ENCODE assay signal across 8 cellular contexts in the genomic region with DNA sequence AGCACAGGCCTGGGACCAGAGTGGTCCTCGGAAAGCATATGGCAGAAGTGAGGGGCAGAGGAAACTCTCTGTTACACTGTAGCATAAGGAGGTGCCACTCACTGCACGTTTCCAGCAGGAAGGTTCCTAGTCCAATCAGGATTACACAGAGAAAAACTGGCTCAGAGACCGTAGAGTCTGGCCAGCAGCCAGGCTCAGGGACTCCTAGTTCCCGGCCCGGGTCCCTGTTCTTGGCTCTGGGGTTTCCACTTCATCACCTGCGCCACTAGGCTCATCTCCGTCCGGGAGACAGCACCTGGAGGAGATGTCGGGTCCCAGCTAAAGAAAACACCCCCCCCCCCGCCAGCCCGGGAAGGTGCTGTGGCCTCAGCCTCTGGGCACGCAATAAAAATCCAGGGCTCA. TPM values are rescaled to one million over a fixed set of nuclear protein-coding genes. Genes with fewer than 3 reads are reported as not detected.
DNase-seq lines count a peak whose midpoint lies in the region; ATAC-seq and TF ChIP-seq lines count a peak whose summit lies in the region.

No MANE protein-coding gene starts in this region.

- ATAC-seq in memory B cell (ENCODE audit: low read depth): no peak
- no peak for ATAC-seq in upper lobe of left lung (ENCODE audit: low FRiP score in 2 of 2)
- ATAC-seq in GM19324 (IDR thresholded peaks at IDR 0.05; ENCODE audit: low FRiP score, unreplicated experiment): no peak
- no peak for ATAC-seq in HG03039 (IDR thresholded peaks at IDR 0.05; ENCODE audit: unreplicated experiment)

- H4K20me1 ChIP-seq in OCI-LY1 (ENCODE audit: insufficient read depth, low read length): no peaks in the 10 kb centered on the region

- H3K36me3 ChIP-seq in OCI-LY1 (ENCODE audit: insufficient read depth, low read length) (peaks cover 37% of the 10 kb centered on the region), upper lobe of left lung (peaks cover 0 to 6% (median 1%) of the 10 kb centered on the region in 4 donors)

- H3K4me3 ChIP-seq in OCI-LY1 (ENCODE audit: low read depth, low read length, poor library complexity, severe bottlenecking) (peak overlapping the region; percentile 83), dorsolateral prefrontal cortex (peak overlapping the region; percentile 61 to 89 (median 74)), upper lobe of left lung (peak overlapping the region; percentile 58 to 97 (median 80))

- H3K9ac ChIP-seq in OCI-LY1 (ENCODE audit: low read length): peak overlapping the region; percentile 83

- H3K27ac ChIP-seq in OCI-LY1 (ENCODE audit: low read depth, low read length, poor library complexity, severe bottlenecking) (peak overlapping the region; percentile 48), dorsolateral prefrontal cortex (peak overlapping the region in 23 of 59 donors; percentile 17 to 91 (median 81)), upper lobe of left lung (peak overlapping the region in 1 of 4 donors; percentile 12)

- peaks cover 24% of the 10 kb centered on the region for H3K4me1 Mint-ChIP-seq in activated CD4-positive, alpha-beta T cell treated with anti-CD3 and anti-CD28 coated beads, Interleukin-2, amount 10 ng/mL, durations not matched to agents 24 days and 14 days
- peaks cover 6% of the 10 kb centered on the region for H3K4me1 Mint-ChIP-seq in memory B cell

- peaks cover 3% of the 10 kb centered on the region; the same call in 1 of the 2 replicates for H3K27me3 ChIP-seq in OCI-LY1 (ENCODE audit: insufficient read depth, low read length)
- H3K27me3 ChIP-seq in dorsolateral prefrontal cortex: no peaks in the 10 kb centered on the region
- no peaks in the 10 kb centered on the region for H3K27me3 ChIP-seq in upper lobe of left lung

- TF ChIP-seq EP300 in upper lobe of left lung (IDR thresholded peaks at IDR 0.05): no peak

- H3K9me3 ChIP-seq in OCI-LY1 (ENCODE audit: low read length) (no peaks in the 10 kb centered on the region), upper lobe of left lung (no peaks in the 10 kb centered on the region)

- 16 to 22% methylated on average over 5 to 11 of the region's 12 CpGs for WGBS in upper lobe of left lung, 2 donors

- H3K4me1 ChIP-seq in OCI-LY1 (ENCODE audit: insufficient read depth, low read length, severe bottlenecking): peaks cover 14% of the 10 kb centered on the region
- H3K4me1 ChIP-seq in upper lobe of left lung: peaks cover 13 to 32% (median 20%) of the 10 kb centered on the region in 4 donors

- H3K4me2 ChIP-seq in OCI-LY1 (ENCODE audit: low read length): peak overlapping the region; percentile 98

- peak overlapping the region; percentile 75 for H3K27ac Mint-ChIP-seq in activated CD4-positive, alpha-beta T cell treated with anti-CD3 and anti-CD28 coated beads, Interleukin-2, amount 10 ng/mL, durations not matched to agents 24 days and 14 days
- H3K27ac Mint-ChIP-seq in memory B cell: no peak overlapping the region

- H3K9me3 Mint-ChIP-seq in activated CD4-positive, alpha-beta T cell treated with anti-CD3 and anti-CD28 coated beads, Interleukin-2, amount 10 ng/mL, durations not matched to agents 24 days and 14 days: no peaks in the 10 kb centered on the region
- H3K9me3 Mint-ChIP-seq in memory B cell: peaks cover 2% of the 10 kb centered on the region

- peak overlapping the region; percentile 88 for H3K4me3 Mint-ChIP-seq in activated CD4-positive, alpha-beta T cell treated with anti-CD3 and anti-CD28 coated beads, Interleukin-2, amount 10 ng/mL, durations not matched to agents 24 days and 14 days
- H3K4me3 Mint-ChIP-seq in memory B cell: peak overlapping the region; percentile 62

- H3K27me3 Mint-ChIP-seq in activated CD4-positive, alpha-beta T cell treated with anti-CD3 and anti-CD28 coated beads, Interleukin-2, amount 10 ng/mL, durations not matched to agents 24 days and 14 days: no peaks in the 10 kb centered on the region
- H3K27me3 Mint-ChIP-seq in memory B cell: no peaks in the 10 kb centered on the region

- H3K79me2 ChIP-seq in OCI-LY1 (ENCODE audit: insufficient read depth, low read length): peaks cover 10% of the 10 kb centered on the region

- H3K9me2 ChIP-seq in OCI-LY1 (ENCODE audit: low read depth, low read length): no peaks in the 10 kb centered on the region

- intact Hi-C loops in activated CD4-positive, alpha-beta T cell treated with anti-CD3 and anti-CD28 coated beads, Interleukin-2, amount 10 ng/mL, durations not matched to agents 24 days and 14 days (cut with micrococcal nuclease): loop anchor here (2.0 kb wide), 3 partner anchors 35 to 77 kb away; partner anchors contain the start of genes MCAT and TSPO
- intact Hi-C loops in dorsolateral prefrontal cortex (cut with DNase I): loop anchor here (2.0 to 5.0 kb wide), 4 partner anchors 35 to 524 kb away; partner anchors contain the start of genes MCAT (in 2 of the 2), ARFGAP3 (in 1 of the 2) and TSPO (in 1 of the 2)

- TF ChIP-seq POLR2A in upper lobe of left lung (IDR thresholded peaks at IDR 0.05): no peak

- no peak overlapping the region for H2AFZ ChIP-seq in OCI-LY1 (ENCODE audit: low read length)

- no peak for TF ChIP-seq CTCF in OCI-LY1 (IDR thresholded peaks at IDR 0.05; ENCODE audit: low read length)
- no peak for TF ChIP-seq CTCF in dorsolateral prefrontal cortex (IDR thresholded peaks at IDR 0.05 in 54 of 56, conservative IDR thresholded peaks at IDR 0.05 in 2 of 56; ENCODE audit: low read depth in 1 of 56, partially characterized antibody in 56 of 56)
- TF ChIP-seq CTCF in upper lobe of left lung (IDR thresholded peaks at IDR 0.05): no peak

- H3F3A ChIP-seq in OCI-LY1 (ENCODE audit: insufficient read depth, low read length): no peaks in the 10 kb centered on the region

- no peak for DNase-seq in activated CD4-positive, alpha-beta T cell treated with anti-CD3 and anti-CD28 coated beads, Interleukin-2, amount 10 ng/mL, durations not matched to agents 24 days and 14 days
- no peak for DNase-seq in activated CD4-positive, alpha-beta T cell treated with anti-CD3 and anti-CD28 coated beads for 1 hour
- DNase-seq in dorsolateral prefrontal cortex (peak in 8 of 10 donors; percentile 29 to 77 (median 45)), memory B cell (ENCODE audit: low spot score in 2 of 2) (no peak), upper lobe of left lung (peak in 1 of 2 donors; percentile 61)

- H3K36me3 Mint-ChIP-seq in activated CD4-positive, alpha-beta T cell treated with anti-CD3 and anti-CD28 coated beads, Interleukin-2, amount 10 ng/mL, durations not matched to agents 24 days and 14 days (ENCODE audit: low read depth): peaks cover 18% of the 10 kb centered on the region
- H3K36me3 Mint-ChIP-seq in memory B cell: no peaks in the 10 kb centered on the region

RNA-seq across cellular contexts. Expression of gene TTLL12, which starts 1.1 kb away (rescaled TPM):
- 118 TPM in 2 replicates for total RNA-seq in activated CD4-positive, alpha-beta T cell treated with anti-CD3 and anti-CD28 coated beads, Interleukin-2, amount 10 ng/mL, durations not matched to agents 24 days and 14 days
- total RNA-seq in dorsolateral prefrontal cortex (10 to 100 TPM; 24.0 to 52.5 (median 34.0) TPM), upper lobe of left lung (10 to 100 TPM; 19.6 to 49.2 (median 25.0) TPM)

RNA-seq across cellular contexts. Expression of gene TSPO, which starts 34.5 kb away (rescaled TPM):
- 126 and 138 TPM in 2 replicates for total RNA-seq in activated CD4-positive, alpha-beta T cell treated with anti-CD3 and anti-CD28 coated beads, Interleukin-2, amount 10 ng/mL, durations not matched to agents 24 days and 14 days
- 10 to 100 TPM; 12.8 to 57.5 (median 25.4) TPM for total RNA-seq in dorsolateral prefrontal cortex
- 100 to 1,000 TPM; 127 to 426 (median 315) TPM for total RNA-seq in upper lobe of left lung

RNA-seq across cellular contexts. Expression of gene MCAT, which starts 42.7 kb away (rescaled TPM):
- 20.9 and 24.3 TPM in 2 replicates for total RNA-seq in activated CD4-positive, alpha-beta T cell treated with anti-CD3 and anti-CD28 coated beads, Interleukin-2, amount 10 ng/mL, durations not matched to agents 24 days and 14 days
- 10 to 100 TPM; 10.7 to 29.7 (median 20.7) TPM for total RNA-seq in dorsolateral prefrontal cortex
- total RNA-seq in upper lobe of left lung: 10 to 100 TPM; 15.6 to 34.4 (median 18.5) TPM

Comparison
In these comparisons a context has a peak if more than half of its experiments do, and no peak if none do; other contexts are left out.
1. DNase-seq: peak in dorsolateral prefrontal cortex (8 of 10); none in activated CD4-positive, alpha-beta T cell treated with anti-CD3 and anti-CD28 coated beads, Interleukin-2, amount 10 ng/mL, durations not matched to agents 24 days and 14 days (single experiment), activated CD4-positive, alpha-beta T cell treated with anti-CD3 and anti-CD28 coated beads for 1 hour (single experiment) and memory B cell (0 of 2).
2. Peak in every context shown above with its lines, with median percentiles within 50 percentile points of each other: H3K4me3 ChIP-seq.